12 cellular contexts compared by ENCODE assay signal in genomic region chr6:35988047-35988446, GRCh38. TPM values are rescaled to one million over a fixed set of nuclear protein-coding genes. Genes with fewer than 3 reads are reported as not detected.
"Had no signal": no experiment of that assay in that cellular context is flagged by ENCODE, and none has a peak within 500 bp of the region (broad histone marks: within the 10 kb centered on the region; RNA-seq: fewer than 3 reads in every experiment).

No MANE protein-coding gene starts in this region.

RNA-seq across cellular contexts. Expression of gene SLC26A8, which starts 36.4 kb away (rescaled TPM):
- total RNA-seq: activated B cell treated with CpG ODN at 0.5 μM for 24 hours; activated CD4-positive, alpha-beta memory T cell treated with anti-CD3 and anti-CD28 coated beads for 36 hours; activated CD4-positive, alpha-beta memory T cell treated with anti-CD3 and anti-CD28 coated beads, Interleukin-2, amount 10 ng/mL, durations not matched to agents 7 days and 5 days; activated CD4-positive, alpha-beta T cell treated with anti-CD3 and anti-CD28 coated beads for 36 hours; activated CD4-positive, alpha-beta T cell treated with anti-CD3 and anti-CD28 coated beads, Interleukin-2, amount 10 ng/mL, durations not matched to agents 24 days and 14 days; activated CD4-positive, alpha-beta T cell treated with anti-CD3 and anti-CD28 coated beads, Interleukin-2, amount 10 ng/mL, durations not matched to agents 7 days and 5 days; activated CD8-positive, alpha-beta memory T cell treated with anti-CD3 and anti-CD28 coated beads for 36 hours; activated CD8-positive, alpha-beta memory T cell treated with anti-CD3 and anti-CD28 coated beads, Interleukin-2, amount 10 ng/mL, durations not matched to agents 7 days and 5 days; activated CD8-positive, alpha-beta T cell treated with anti-CD3 and anti-CD28 coated beads for 36 hours; activated CD8-positive, alpha-beta T cell treated with anti-CD3 and anti-CD28 coated beads, Interleukin-2, amount 10 ng/mL, durations not matched to agents 7 days and 5 days; T-helper 1 cell treated with Interleukin-12 subunit alpha and Interleukin-12 subunit beta and Interleukin-4 antibody, amounts not matched to agents 30 ng/mL and 1 ng/mL, for 36 hours; T-helper 2 cell treated with Interferon-gamma antibody and Interleukin-4, amounts not matched to agents 100 ng/mL and 5 ng/mL, for 36 hours had no signal
